In genomic region chr6:137657351-137657911, GRCh38 we compare ENCODE assay signal across 16 cellular contexts.
A peak's percentile ranks its signal among the peaks of the same experiment; 100 is the strongest.
DNase-seq lines count a peak whose midpoint lies in the region; ATAC-seq lines count a peak whose summit lies in the region.
"Had no signal": no experiment of that assay in that cellular context is flagged by ENCODE, and none has a peak within 500 bp of the region (broad histone marks: within the 10 kb centered on the region; RNA-seq: fewer than 3 reads in every experiment).

No MANE protein-coding gene starts in this region.

- peak overlapping the region; percentile 78 for H3K27ac Mint-ChIP-seq in activated T-helper 1 cell treated with anti-CD3 and anti-CD28 coated beads, Interleukin-12 subunit alpha, Interleukin-12 subunit beta, Interleukin-2, Interleukin-4 antibody, amounts not matched to agents 30 ng/mL and 10 ng/mL and 1 ng/mL, durations not matched to agents 14 hours and 24 hours and 36 hours
- H3K27ac Mint-ChIP-seq: activated B cell treated with CpG ODN at 0.5 μM for 24 hours; dendritic cell treated with granulocyte-macrophage colony-stimulating factor and Interleukin-4, amounts not matched to agents 40 ng/mL and 50 ng/mL, for 4 days; H9 had no signal

- intact Hi-C loops in activated T-helper 1 cell treated with anti-CD3 and anti-CD28 coated beads, Interleukin-12 subunit alpha, Interleukin-12 subunit beta, Interleukin-2, Interleukin-4 antibody, amounts not matched to agents 30 ng/mL and 10 ng/mL and 1 ng/mL, durations not matched to agents 14 hours and 24 hours and 36 hours (cut with micrococcal nuclease): loop anchor here (1.0 to 5.0 kb wide), 10 partner anchors 9 to 563 kb away; no protein-coding TSS in a partner anchor

- H3K9me3 Mint-ChIP-seq in activated T-helper 1 cell treated with anti-CD3 and anti-CD28 coated beads, Interleukin-12 subunit alpha, Interleukin-12 subunit beta, Interleukin-2, Interleukin-4 antibody, amounts not matched to agents 30 ng/mL and 10 ng/mL and 1 ng/mL, durations not matched to agents 14 hours and 24 hours and 36 hours: peaks cover 4% of the 10 kb centered on the region

- H3K36me3 Mint-ChIP-seq in activated T-helper 1 cell treated with anti-CD3 and anti-CD28 coated beads, Interleukin-12 subunit alpha, Interleukin-12 subunit beta, Interleukin-2, Interleukin-4 antibody, amounts not matched to agents 30 ng/mL and 10 ng/mL and 1 ng/mL, durations not matched to agents 14 hours and 24 hours and 36 hours (ENCODE audit: low read depth): peaks cover 3% of the 10 kb centered on the region

- no peaks in the 10 kb centered on the region for H3K27me3 Mint-ChIP-seq in activated T-helper 1 cell treated with anti-CD3 and anti-CD28 coated beads, Interleukin-12 subunit alpha, Interleukin-12 subunit beta, Interleukin-2, Interleukin-4 antibody, amounts not matched to agents 30 ng/mL and 10 ng/mL and 1 ng/mL, durations not matched to agents 14 hours and 24 hours and 36 hours (ENCODE audit: insufficient read depth)
- H3K27me3 Mint-ChIP-seq: dendritic cell treated with granulocyte-macrophage colony-stimulating factor and Interleukin-4, amounts not matched to agents 40 ng/mL and 50 ng/mL, for 4 days had no signal

- H3K4me1 Mint-ChIP-seq in activated T-helper 1 cell treated with anti-CD3 and anti-CD28 coated beads, Interleukin-12 subunit alpha, Interleukin-12 subunit beta, Interleukin-2, Interleukin-4 antibody, amounts not matched to agents 30 ng/mL and 10 ng/mL and 1 ng/mL, durations not matched to agents 14 hours and 24 hours and 36 hours (ENCODE audit: low read depth): peaks cover 33% of the 10 kb centered on the region
- H3K4me1 Mint-ChIP-seq: activated B cell treated with CpG ODN at 0.5 μM for 24 hours had no signal

- peak; percentile 18 for DNase-seq in activated T-cell treated with anti-CD3 and anti-CD28 coated beads for 24 hours (ENCODE audit: low read depth)
- DNase-seq in activated T-cell treated with anti-CD3 and anti-CD28 coated beads for 4 hours: no peak
- peak; percentile 24 for DNase-seq in activated T-helper 1 cell treated with anti-CD3 and anti-CD28 coated beads, Interleukin-12 subunit alpha, Interleukin-12 subunit beta, Interleukin-2, Interleukin-4 antibody, amounts not matched to agents 30 ng/mL and 10 ng/mL and 1 ng/mL, durations not matched to agents 14 hours and 24 hours and 36 hours (ENCODE audit: low spot score)
- DNase-seq in stimulated activated CD4-positive, alpha-beta T cell treated with anti-CD3 and anti-CD28 coated beads, TNF-alpha, amount 100 ng/mL, for 24 hours (ENCODE audit: low read depth in 3 of 3): peak in 2 of 3 experiments; percentile 3 to 30
- DNase-seq in NCI-H187 treated with DMSO at 0.1 percent for 48 hours (lab: John Stamatoyannopoulos, UW): no peak
- DNase-seq: activated B cell treated with CpG ODN at 0.5 μM for 24 hours, amniotic stem cell, DMS 273 treated with DMSO at 0.1 percent for 48 hours, H9, KG1, right cardiac atrium had no signal

- no peak overlapping the region for H3K4me3 Mint-ChIP-seq in activated T-helper 1 cell treated with anti-CD3 and anti-CD28 coated beads, Interleukin-12 subunit alpha, Interleukin-12 subunit beta, Interleukin-2, Interleukin-4 antibody, amounts not matched to agents 30 ng/mL and 10 ng/mL and 1 ng/mL, durations not matched to agents 14 hours and 24 hours and 36 hours
- H3K4me3 Mint-ChIP-seq: activated B cell treated with CpG ODN at 0.5 μM for 24 hours; dendritic cell treated with granulocyte-macrophage colony-stimulating factor and Interleukin-4, amounts not matched to agents 40 ng/mL and 50 ng/mL, for 4 days; H9 had no signal

- ATAC-seq in HG03045 (IDR thresholded peaks at IDR 0.05; ENCODE audit: unreplicated experiment): peak; percentile 41
- ATAC-seq in HG03460 (IDR thresholded peaks at IDR 0.05; ENCODE audit: unreplicated experiment): no peak
- ATAC-seq in HG03571 (IDR thresholded peaks at IDR 0.05; ENCODE audit: unreplicated experiment): no peak
- ATAC-seq: right cardiac atrium, SK-N-SH treated with all-trans-retinoic acid at 6 μM for 48 hours had no signal

Comparison
In these comparisons a context has a peak if more than half of its experiments do, and no peak if none do; other contexts are left out.
1. DNase-seq: peak in activated T-cell treated with anti-CD3 and anti-CD28 coated beads for 24 hours (single experiment), activated T-helper 1 cell treated with anti-CD3 and anti-CD28 coated beads, Interleukin-12 subunit alpha, Interleukin-12 subunit beta, Interleukin-2, Interleukin-4 antibody, amounts not matched to agents 30 ng/mL and 10 ng/mL and 1 ng/mL, durations not matched to agents 14 hours and 24 hours and 36 hours (single experiment) and stimulated activated CD4-positive, alpha-beta T cell treated with anti-CD3 and anti-CD28 coated beads, TNF-alpha, amount 100 ng/mL, for 24 hours (2 of 3); none in activated T-cell treated with anti-CD3 and anti-CD28 coated beads for 4 hours (single experiment) and NCI-H187 treated with DMSO at 0.1 percent for 48 hours (single experiment).